In the genomic region with DNA sequence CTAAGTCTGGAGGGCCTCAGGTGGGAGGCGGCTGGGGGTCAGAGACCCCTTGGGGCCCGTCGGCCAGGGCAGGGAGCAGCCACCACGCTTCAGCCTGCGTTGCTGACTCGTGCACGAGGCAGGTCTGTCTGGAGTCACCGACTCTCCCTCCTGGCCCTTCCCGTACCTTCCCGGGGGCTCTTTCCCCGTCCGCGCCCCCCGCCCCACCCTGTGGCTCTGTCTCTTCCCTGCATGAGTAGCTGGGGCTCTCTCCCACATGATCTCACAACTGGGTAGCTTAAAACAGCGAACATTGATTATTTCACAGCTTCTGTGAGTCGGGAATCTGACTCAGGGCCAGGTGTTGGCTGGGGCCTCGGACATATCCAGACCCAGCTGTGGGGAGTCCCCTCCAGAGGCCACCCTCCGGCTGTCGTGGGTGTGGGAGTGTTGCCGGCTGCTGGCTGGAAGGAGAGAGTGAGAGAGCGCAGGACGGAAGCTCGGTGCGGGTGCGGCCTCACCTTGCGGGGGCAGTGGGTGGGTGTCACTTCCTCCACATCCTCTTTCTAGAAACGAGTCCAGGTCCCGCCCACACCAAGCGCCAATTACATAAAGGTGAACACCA, we compare ENCODE assay signal across 8 cellular contexts. TPM values are rescaled to one million over a fixed set of nuclear protein-coding genes. Genes with fewer than 3 reads are reported as not detected.
DNase-seq lines count a peak whose midpoint lies in the region; ATAC-seq lines count a peak whose summit lies in the region.
"Had no signal": no experiment of that assay in that cellular context is flagged by ENCODE, and none has a peak within 500 bp of the region (broad histone marks: within the 10 kb centered on the region; RNA-seq: fewer than 3 reads in every experiment).

No MANE protein-coding gene starts in this region.

- no peaks in the 10 kb centered on the region for H3K27me3 Mint-ChIP-seq in T-helper 1 cell treated with Interleukin-12 subunit alpha and Interleukin-12 subunit beta and Interleukin-4 antibody, amounts not matched to agents 30 μg/mL and 1 μg/mL, for 36 hours (ENCODE audit: low read depth)
- H3K27me3 Mint-ChIP-seq in stimulated activated naive CD8-positive, alpha-beta T cell treated with anti-CD3 and anti-CD28 coated beads, Interleukin-15, Interleukin-2, amounts not matched to agents 100 ng/mL and 50 ng/mL, for 24 hours = peaks cover 8% of the 10 kb centered on the region

- DNase-seq in activated gamma-delta T cell treated with Interleukin-2 at 50 U/mL for 16 hours = peak; percentile 66
- peak; percentile 48 to 86 for DNase-seq in lung microvascular endothelial cell (ENCODE audit: low read depth in 2 of 2)
- no peak for DNase-seq in DMS153 (lab: John Stamatoyannopoulos, UW)

- peak overlapping the region; percentile 42 for H3K4me3 Mint-ChIP-seq in T-helper 1 cell treated with Interleukin-12 subunit alpha and Interleukin-12 subunit beta and Interleukin-4 antibody, amounts not matched to agents 30 μg/mL and 1 μg/mL, for 36 hours
- H3K4me3 Mint-ChIP-seq in stimulated activated naive CD8-positive, alpha-beta T cell treated with anti-CD3 and anti-CD28 coated beads, Interleukin-15, Interleukin-2, amounts not matched to agents 100 ng/mL and 50 ng/mL, for 24 hours = peak overlapping the region; percentile 36

- no peak overlapping the region for H3K27ac Mint-ChIP-seq in T-helper 1 cell treated with Interleukin-12 subunit alpha and Interleukin-12 subunit beta and Interleukin-4 antibody, amounts not matched to agents 30 μg/mL and 1 μg/mL, for 36 hours
- H3K27ac Mint-ChIP-seq in stimulated activated naive CD8-positive, alpha-beta T cell treated with anti-CD3 and anti-CD28 coated beads, Interleukin-15, Interleukin-2, amounts not matched to agents 100 ng/mL and 50 ng/mL, for 24 hours = no peak overlapping the region

- peaks cover 4% of the 10 kb centered on the region for H3K4me1 Mint-ChIP-seq in T-helper 1 cell treated with Interleukin-12 subunit alpha and Interleukin-12 subunit beta and Interleukin-4 antibody, amounts not matched to agents 30 μg/mL and 1 μg/mL, for 36 hours (ENCODE audit: low read depth)
- peaks cover 19% of the 10 kb centered on the region for H3K4me1 Mint-ChIP-seq in stimulated activated naive CD8-positive, alpha-beta T cell treated with anti-CD3 and anti-CD28 coated beads, Interleukin-15, Interleukin-2, amounts not matched to agents 100 ng/mL and 50 ng/mL, for 24 hours (ENCODE audit: low read depth)

- H3K36me3 Mint-ChIP-seq in T-helper 1 cell treated with Interleukin-12 subunit alpha and Interleukin-12 subunit beta and Interleukin-4 antibody, amounts not matched to agents 30 μg/mL and 1 μg/mL, for 36 hours (ENCODE audit: low read depth) = no peaks in the 10 kb centered on the region
- H3K36me3 Mint-ChIP-seq in stimulated activated naive CD8-positive, alpha-beta T cell treated with anti-CD3 and anti-CD28 coated beads, Interleukin-15, Interleukin-2, amounts not matched to agents 100 ng/mL and 50 ng/mL, for 24 hours (ENCODE audit: low read depth) = no peaks in the 10 kb centered on the region
- H3K36me3 Mint-ChIP-seq: brain had no signal

- H3K9me3 Mint-ChIP-seq in T-helper 1 cell treated with Interleukin-12 subunit alpha and Interleukin-12 subunit beta and Interleukin-4 antibody, amounts not matched to agents 30 μg/mL and 1 μg/mL, for 36 hours = no peaks in the 10 kb centered on the region
- H3K9me3 Mint-ChIP-seq in stimulated activated naive CD8-positive, alpha-beta T cell treated with anti-CD3 and anti-CD28 coated beads, Interleukin-15, Interleukin-2, amounts not matched to agents 100 ng/mL and 50 ng/mL, for 24 hours = no peaks in the 10 kb centered on the region
- H3K9me3 Mint-ChIP-seq: brain had no signal

- ATAC-seq in GM19328 (IDR thresholded peaks at IDR 0.05; ENCODE audit: unreplicated experiment) (no peak), GM18520 (IDR thresholded peaks at IDR 0.05; ENCODE audit: unreplicated experiment) (no peak)

RNA-seq across cellular contexts. Expression of gene BAHCC1, which starts 17.3 kb away (rescaled TPM):
- 2.6 TPM in 2 replicates for total RNA-seq in lung microvascular endothelial cell
